Comparison of ENCODE assay signal across 14 cellular contexts in the genomic region with DNA sequence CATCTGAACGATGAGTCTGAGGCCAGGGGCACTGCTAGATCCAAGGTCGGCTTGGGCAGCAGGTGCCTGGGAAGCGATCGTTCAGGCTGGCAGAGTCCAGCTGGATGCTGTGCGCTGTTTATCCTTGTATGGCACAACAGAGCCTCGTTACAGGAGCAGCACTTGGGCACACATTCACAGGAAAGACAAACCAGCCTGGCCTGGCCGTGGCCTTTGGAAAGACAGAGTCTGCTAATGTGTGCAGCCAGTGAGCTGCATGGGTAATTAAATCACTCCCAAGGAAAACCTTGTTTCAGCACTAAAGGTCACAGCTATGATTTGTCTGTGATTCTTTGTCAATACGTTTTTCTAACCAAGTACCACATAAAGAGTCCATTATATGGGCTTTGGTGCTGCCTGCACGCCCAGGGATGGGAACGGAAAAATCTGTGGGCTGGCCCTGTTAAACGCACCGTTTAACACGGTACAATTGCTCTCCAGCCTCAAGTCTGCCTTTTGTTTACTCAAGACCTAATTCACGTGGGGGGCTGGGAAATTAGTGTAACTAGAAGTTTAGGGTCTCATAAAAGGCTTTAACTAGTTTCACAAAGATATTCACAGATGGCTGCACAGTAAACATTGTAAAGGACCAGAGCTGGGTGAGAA.
DNase-seq lines count a peak whose midpoint lies in the region; ATAC-seq and TF ChIP-seq lines count a peak whose summit lies in the region.
"Had no signal": no experiment of that assay in that cellular context is flagged by ENCODE, and none has a peak within 500 bp of the region (broad histone marks: within the 10 kb centered on the region; RNA-seq: fewer than 3 reads in every experiment).

No MANE protein-coding gene starts in this region.

- H3K4me3 ChIP-seq in hepatocyte: no peak overlapping the region
- H3K4me3 ChIP-seq: testis had no signal

- H3K9me3 ChIP-seq in hepatocyte (ENCODE audit: low read depth): no peaks in the 10 kb centered on the region
- H3K9me3 ChIP-seq: testis had no signal

- WGBS in hepatocyte (ENCODE audit: low lambda C conversion rate, missing lambda C conversion rate): 47% methylated on average over 14 of the region's 14 CpGs

- no peaks in the 10 kb centered on the region for H3K9me3 Mint-ChIP-seq in activated T-helper 17 cell treated with anti-CD3 and anti-CD28 coated beads, Interleukin-2, amount 50 U/mL, for 72 hours
- H3K9me3 Mint-ChIP-seq: activated naive CD4-positive, alpha-beta T cell treated with anti-CD3 and anti-CD28 coated beads, Interleukin-2, amount 50 U/mL, for 24 hours had no signal

- H4K20me1 ChIP-seq in hepatocyte (ENCODE audit: insufficient read depth, poor library complexity, severe bottlenecking): no peaks in the 10 kb centered on the region

- H3K4me2 ChIP-seq in hepatocyte: peak overlapping the region; percentile 18

- no peaks in the 10 kb centered on the region for H3K36me3 ChIP-seq in hepatocyte (replicated peaks; ENCODE audit: insufficient read depth, low read depth)

- H3K27ac Mint-ChIP-seq in activated T-helper 17 cell treated with anti-CD3 and anti-CD28 coated beads, Interleukin-2, amount 50 U/mL, for 72 hours: no peak overlapping the region
- H3K27ac Mint-ChIP-seq: activated naive CD4-positive, alpha-beta T cell treated with anti-CD3 and anti-CD28 coated beads, Interleukin-2, amount 50 U/mL, for 24 hours had no signal

- H3K4me1 Mint-ChIP-seq in activated T-helper 17 cell treated with anti-CD3 and anti-CD28 coated beads, Interleukin-2, amount 50 U/mL, for 72 hours: no peaks in the 10 kb centered on the region
- H3K4me1 Mint-ChIP-seq: activated naive CD4-positive, alpha-beta T cell treated with anti-CD3 and anti-CD28 coated beads, Interleukin-2, amount 50 U/mL, for 24 hours had no signal

- H3K4me3 Mint-ChIP-seq in activated T-helper 17 cell treated with anti-CD3 and anti-CD28 coated beads, Interleukin-2, amount 50 U/mL, for 72 hours: no peak overlapping the region
- H3K4me3 Mint-ChIP-seq: activated naive CD4-positive, alpha-beta T cell treated with anti-CD3 and anti-CD28 coated beads, Interleukin-2, amount 50 U/mL, for 24 hours had no signal

- no peaks in the 10 kb centered on the region for H3K36me3 Mint-ChIP-seq in activated T-helper 17 cell treated with anti-CD3 and anti-CD28 coated beads, Interleukin-2, amount 50 U/mL, for 72 hours (ENCODE audit: low read depth)
- H3K36me3 Mint-ChIP-seq: activated naive CD4-positive, alpha-beta T cell treated with anti-CD3 and anti-CD28 coated beads, Interleukin-2, amount 50 U/mL, for 24 hours had no signal

- H3K9me2 ChIP-seq in hepatocyte (replicated peaks; ENCODE audit: insufficient read depth): no peaks in the 10 kb centered on the region

- DNase-seq in NCI-H128 (lab: John Stamatoyannopoulos, UW; ENCODE audit: unreplicated experiment) (peak; percentile 45), NCI-H774 (lab: John Stamatoyannopoulos, UW) (peak; percentile 72), hepatocyte (ENCODE audit: low spot score) (peak; percentile 54), putamen (ENCODE audit: low spot score) (peak; percentile 36), RPMI8226 (no peak), superior temporal gyrus (ENCODE audit: extremely low spot score) (no peak)
- DNase-seq: NCI-H446, Right ventricle myocardium superior, small intestine, testis had no signal

- H3K4me1 ChIP-seq in hepatocyte (ENCODE audit: insufficient read depth): peaks cover 7% of the 10 kb centered on the region
- H3K4me1 ChIP-seq: testis had no signal

- peaks cover 17% of the 10 kb centered on the region for H3K27me3 Mint-ChIP-seq in activated T-helper 17 cell treated with anti-CD3 and anti-CD28 coated beads, Interleukin-2, amount 50 U/mL, for 72 hours

- no peaks in the 10 kb centered on the region for H3K79me2 ChIP-seq in hepatocyte

- peaks cover 27% of the 10 kb centered on the region for H3K27me3 ChIP-seq in hepatocyte
- H3K27me3 ChIP-seq: testis had no signal

- H3K27ac ChIP-seq in hepatocyte: peak overlapping the region; percentile 42
- H3K27ac ChIP-seq: C4-2B, testis had no signal

- no peak overlapping the region for H2AFZ ChIP-seq in hepatocyte

- no peak for TF ChIP-seq CTCF in hepatocyte (IDR thresholded peaks at IDR 0.05; ENCODE audit: poor library complexity)

- ATAC-seq in activated T-helper 17 cell treated with anti-CD3 and anti-CD28 coated beads, Interleukin-2, amount 50 U/mL, for 72 hours (replicated peaks): no peak
- ATAC-seq in HG03095 (IDR thresholded peaks at IDR 0.05; ENCODE audit: unreplicated experiment): no peak

Comparison
In these comparisons a context has a peak if more than half of its experiments do, and no peak if none do; other contexts are left out.
1. DNase-seq: peak in NCI-H128 (single experiment), NCI-H774 (single experiment), hepatocyte (single experiment) and putamen (single experiment); none in RPMI8226 (single experiment) and superior temporal gyrus (single experiment).